18 cellular contexts compared by ENCODE assay signal in the genomic region with DNA sequence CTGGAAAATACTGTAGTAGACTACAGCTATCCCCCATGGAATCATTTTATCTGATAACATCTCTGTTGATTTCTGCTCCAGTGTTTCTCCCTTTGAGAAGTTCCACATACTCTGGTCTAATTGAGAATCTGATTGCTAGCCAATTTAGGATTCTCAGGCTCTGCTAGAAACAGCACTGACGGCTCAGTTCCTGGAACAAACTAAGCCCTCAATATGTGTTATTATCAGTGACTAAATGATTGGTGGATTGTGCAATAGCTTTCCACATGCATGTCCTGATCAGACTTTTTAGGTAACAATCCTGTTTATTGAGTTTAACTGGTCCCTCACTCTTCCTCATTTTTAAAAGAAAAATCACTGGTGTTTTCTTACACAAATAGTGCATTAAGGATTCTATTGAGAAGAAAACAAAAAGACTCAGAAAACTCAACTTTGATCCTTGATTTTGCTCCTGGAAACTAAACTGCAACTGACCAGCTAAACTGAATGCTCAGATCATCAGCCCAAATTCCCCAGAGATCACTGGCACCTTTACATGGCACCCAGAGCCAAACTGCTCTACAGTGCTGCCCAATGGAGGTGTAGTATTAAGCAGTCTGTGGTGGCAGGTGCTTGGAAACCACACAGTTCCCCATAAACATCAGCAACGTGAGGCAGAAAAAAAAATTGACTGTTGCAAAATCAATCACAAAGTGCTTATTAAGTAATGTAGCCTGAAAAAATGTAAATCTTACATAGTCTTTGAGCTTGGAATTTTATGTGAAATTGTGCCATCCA.
"Had no signal": no experiment of that assay in that cellular context is flagged by ENCODE, and none has a peak within 500 bp of the region (broad histone marks: within the 10 kb centered on the region; RNA-seq: fewer than 3 reads in every experiment).

No MANE protein-coding gene starts in this region.

- H3K27me3 ChIP-seq: esophagus squamous epithelium, neural progenitor cell, ovary, sigmoid colon, spleen, testis had no signal

- FAIRE-seq: endothelial cell of umbilical vein had no signal

- ATAC-seq: activated CD8-positive, alpha-beta T cell treated with anti-CD3 and anti-CD28 coated beads, Interleukin-2, amount 10 ng/mL, durations not matched to agents 7 days and 5 days; activated T-cell treated with anti-CD3 and anti-CD28 coated beads, Interleukin-2, amount 50 U/mL, for 4 hours; naive thymus-derived CD4-positive, alpha-beta T cell; stimulated activated memory B cell treated with anti-CD40 and anti-IgM and Interleukin-4, amounts not matched to agents 10 μg/mL and 1 μg/mL and 100 μg/mL, for 72 hours had no signal

- H3K4me3 ChIP-seq: esophagus squamous epithelium, neural progenitor cell, ovary, sigmoid colon, spleen, testis had no signal

- H3K4me1 ChIP-seq: esophagus squamous epithelium, neural progenitor cell, sigmoid colon, spleen, testis had no signal

- H3K36me3 ChIP-seq: esophagus squamous epithelium, neural progenitor cell, ovary, sigmoid colon, spleen had no signal

- H3K27ac ChIP-seq: esophagus squamous epithelium, neural progenitor cell, ovary, sigmoid colon, spleen, testis had no signal

- H3K9me3 ChIP-seq: esophagus squamous epithelium, ovary, testis had no signal

- DNase-seq: activated CD4-positive, alpha-beta T cell treated with anti-CD3 and anti-CD28 coated beads, Interleukin-2, amount 10 ng/mL, durations not matched to agents 7 days and 5 days; activated CD8-positive, alpha-beta T cell treated with anti-CD3 and anti-CD28 coated beads, Interleukin-2, amount 10 ng/mL, durations not matched to agents 7 days and 5 days; activated naive CD4-positive, alpha-beta T cell treated with anti-CD3 and anti-CD28 coated beads for 36 hours; activated T-cell treated with anti-CD3 and anti-CD28 coated beads, Interleukin-2, amount 50 U/mL, for 4 hours; effector memory CD4-positive, alpha-beta T cell; esophagus squamous epithelium; immature natural killer cell; kidney glomerular epithelial cell; mesendoderm; naive thymus-derived CD4-positive, alpha-beta T cell; ovary; sigmoid colon; spleen; stimulated activated CD4-positive, alpha-beta T cell treated with anti-CD3 and anti-CD28 coated beads, Interleukin-4, amount 100 ng/mL, for 4 hours; testis had no signal
